ENCODE assay signal across 31 cellular contexts in genomic region chr1:11682799-11683198, GRCh38. TPM values are rescaled to one million over a fixed set of nuclear protein-coding genes. Genes with fewer than 3 reads are reported as not detected.
DNase-seq lines count a peak whose midpoint lies in the region; ATAC-seq and TF ChIP-seq lines count a peak whose summit lies in the region.
"Had no signal": no experiment of that assay in that cellular context is flagged by ENCODE, and none has a peak within 500 bp of the region (broad histone marks: within the 10 kb centered on the region; RNA-seq: fewer than 3 reads in every experiment).

No MANE protein-coding gene starts in this region.

- H3K9me3 ChIP-seq in GM23248 (ENCODE audit: low read depth): no peaks in the 10 kb centered on the region
- H3K9me3 ChIP-seq in Loucy (ENCODE audit: insufficient read depth, low read depth, low read length): no peaks in the 10 kb centered on the region
- H3K9me3 ChIP-seq in endodermal cell (ENCODE audit: control insufficient read depth, low read length): no peaks in the 10 kb centered on the region
- H3K9me3 ChIP-seq: BE2C, lower lobe of right lung, mucosa of descending colon, right lobe of liver, SJCRH30 had no signal

- WGBS in GM23248 (ENCODE audit: low coverage in 1 of 2, low lambda C conversion rate in 2 of 2, missing lambda C conversion rate in 2 of 2), 2 experiments: 47 to 68% methylated on average over 1 of the region's 1 CpG
- 25 to 37% methylated on average over 1 of the region's 1 CpG for WGBS in endodermal cell (ENCODE audit: insufficient coverage in 1 of 2, insufficient read length in 1 of 2), 2 experiments

- H3K36me3 Mint-ChIP-seq in endodermal cell (ENCODE audit: low read depth) (peaks cover 10% of the 10 kb centered on the region), nephron progenitor cell (ENCODE audit: low read depth) (peaks cover 5% of the 10 kb centered on the region)
- H3K36me3 Mint-ChIP-seq: activated naive CD4-positive, alpha-beta T cell treated with anti-CD3 and anti-CD28 coated beads, Interleukin-2, amount 50 U/mL, for 24 hours had no signal

- H3K4me1 ChIP-seq in GM23248 (ENCODE audit: insufficient read depth) (0 out of 2 replicates have a peak, but pooled peaks cover 6% of the 10 kb centered on the region), Loucy (ENCODE audit: insufficient read depth, low read length, poor library complexity, severe bottlenecking) (peaks cover 40% of the 10 kb centered on the region), endodermal cell (ENCODE audit: control insufficient read depth, insufficient read depth, low read length) (no peaks in the 10 kb centered on the region)

- H3K27ac Mint-ChIP-seq in endodermal cell: no peak overlapping the region
- H3K27ac Mint-ChIP-seq in nephron progenitor cell: no peak overlapping the region
- H3K27ac Mint-ChIP-seq: activated CD8-positive, alpha-beta T cell treated with anti-CD3 and anti-CD28 coated beads for 36 hours; activated naive CD4-positive, alpha-beta T cell treated with anti-CD3 and anti-CD28 coated beads, Interleukin-2, amount 50 U/mL, for 24 hours; activated T-helper 17 cell treated with anti-CD3 and anti-CD28 coated beads, Interleukin-2, amount 50 U/mL, for 72 hours had no signal

- H3K27me3 Mint-ChIP-seq in endodermal cell (ENCODE audit: insufficient read depth) (no peaks in the 10 kb centered on the region), nephron progenitor cell (ENCODE audit: low read depth, poor library complexity) (peaks cover 10% of the 10 kb centered on the region)
- H3K27me3 Mint-ChIP-seq: progenitor cell of endocrine pancreas, type B pancreatic cell had no signal

- DNase-seq in GM23248: peak; percentile 31
- DNase-seq in endodermal cell: peak; percentile 74
- no peak for DNase-seq in nephron progenitor cell
- DNase-seq in kidney tubule cell (ENCODE audit: low spot score): no peak
- no peak for DNase-seq in hypothalamus (lab: John Stamatoyannopoulos, UW)
- DNase-seq in NCI-H2171 (lab: John Stamatoyannopoulos, UW): no peak
- DNase-seq: activated CD4-positive, alpha-beta T cell treated with anti-CD3 and anti-CD28 coated beads for 1 hour; activated CD8-positive, alpha-beta T cell treated with anti-CD3 and anti-CD28 coated beads for 36 hours; BE2C; effector memory CD4-positive, alpha-beta T cell; foreskin melanocyte; GF-D8; lower lobe of right lung; mucosa of descending colon; NCI-H1092; NCI-H187 treated with DMSO at 0.1 percent for 48 hours; NCI-H526 treated with DMSO at 0.1 percent for 48 hours; right lobe of liver; SJCRH30; stimulated activated CD4-positive, alpha-beta T cell treated with anti-CD3 and anti-CD28 coated beads, Interleukin-2, amount 100 ng/mL, for 48 hours had no signal

- H3K4me3 ChIP-seq in GM23248 (no peak overlapping the region), Loucy (ENCODE audit: low read length, poor library complexity, severe bottlenecking) (peak overlapping the region; percentile 95), endodermal cell (ENCODE audit: low read length) (no peak overlapping the region)
- H3K4me3 ChIP-seq: cardiac muscle cell, coronary artery, hepatocyte, lower lobe of right lung, mucosa of descending colon, right lobe of liver had no signal

- H3K36me3 ChIP-seq in GM23248 (ENCODE audit: low read depth) (no peaks in the 10 kb centered on the region), Loucy (ENCODE audit: insufficient read depth, low read length) (no peaks in the 10 kb centered on the region), endodermal cell (ENCODE audit: control insufficient read depth, insufficient read depth, low read length) (no peaks in the 10 kb centered on the region)
- H3K36me3 ChIP-seq: BE2C, cardiac muscle cell, lower lobe of right lung, right lobe of liver had no signal

- H2AFZ ChIP-seq in GM23248: no peak overlapping the region
- no peak overlapping the region for H2AFZ ChIP-seq in Loucy (ENCODE audit: low read length)
- H2AFZ ChIP-seq: hepatocyte had no signal

- H3K27me3 ChIP-seq in GM23248 (replicated peaks; ENCODE audit: insufficient read depth): no peaks in the 10 kb centered on the region
- no peaks in the 10 kb centered on the region for H3K27me3 ChIP-seq in Loucy (ENCODE audit: insufficient read depth, low read length, poor library complexity, severe bottlenecking)
- H3K27me3 ChIP-seq in endodermal cell (ENCODE audit: control insufficient read depth, insufficient read depth, low read length, poor library complexity, severe bottlenecking): no peaks in the 10 kb centered on the region
- H3K27me3 ChIP-seq: BE2C, cardiac muscle cell, right lobe of liver, SJCRH30 had no signal

- in situ Hi-C loops in GM23248 (cut with MboI): no loop called here

- H4K20me1 ChIP-seq in GM23248 (ENCODE audit: insufficient read depth): no peaks in the 10 kb centered on the region
- H4K20me1 ChIP-seq in Loucy (ENCODE audit: insufficient read depth, low read length, poor library complexity, severe bottlenecking): peaks cover 7% of the 10 kb centered on the region

- ATAC-seq in HG02885 (IDR thresholded peaks at IDR 0.05; ENCODE audit: poor library complexity, unreplicated experiment): no peak
- ATAC-seq: activated CD8-positive, alpha-beta T cell treated with anti-CD3 and anti-CD28 coated beads for 36 hours; activated T-helper 17 cell treated with anti-CD3 and anti-CD28 coated beads, Interleukin-2, amount 50 U/mL, for 72 hours; HCT116; HepG2; lower lobe of right lung; mucosa of descending colon had no signal

- H3K4me3 Mint-ChIP-seq in endodermal cell: peak overlapping the region; percentile 77
- peak overlapping the region; percentile 32 for H3K4me3 Mint-ChIP-seq in nephron progenitor cell

- no peaks in the 10 kb centered on the region for H3K9me3 Mint-ChIP-seq in endodermal cell
- H3K9me3 Mint-ChIP-seq in nephron progenitor cell: no peaks in the 10 kb centered on the region
- H3K9me3 Mint-ChIP-seq: activated CD8-positive, alpha-beta T cell treated with anti-CD3 and anti-CD28 coated beads for 36 hours; activated naive CD4-positive, alpha-beta T cell treated with anti-CD3 and anti-CD28 coated beads, Interleukin-2, amount 50 U/mL, for 24 hours; activated T-helper 17 cell treated with anti-CD3 and anti-CD28 coated beads, Interleukin-2, amount 50 U/mL, for 72 hours; type B pancreatic cell had no signal

- H3K4me2 ChIP-seq in GM23248 (ENCODE audit: unreplicated experiment): no peak overlapping the region
- H3K4me2 ChIP-seq in Loucy (ENCODE audit: low read depth, low read length, poor library complexity, severe bottlenecking): peak overlapping the region; percentile 91

- H3K4me1 Mint-ChIP-seq in endodermal cell: peaks cover 13% of the 10 kb centered on the region
- H3K4me1 Mint-ChIP-seq in nephron progenitor cell: peaks cover 46% of the 10 kb centered on the region
- H3K4me1 Mint-ChIP-seq: activated T-helper 17 cell treated with anti-CD3 and anti-CD28 coated beads, Interleukin-2, amount 50 U/mL, for 72 hours had no signal

- H3K9me2 ChIP-seq in GM23248 (ENCODE audit: insufficient read depth) (no peaks in the 10 kb centered on the region), Loucy (replicated peaks; ENCODE audit: low read depth, low read length) (no peaks in the 10 kb centered on the region)

- H3K27ac ChIP-seq in GM23248 (no peak overlapping the region), endodermal cell (ENCODE audit: low read depth, low read length) (peak overlapping the region; percentile 64)
- H3K27ac ChIP-seq: cardiac muscle cell, coronary artery, hepatocyte, lower lobe of right lung, right lobe of liver, SJCRH30 had no signal

- no peak for TF ChIP-seq CTCF in Loucy (conservative IDR thresholded peaks at IDR 0.05; ENCODE audit: low read length)
- no peak for TF ChIP-seq CTCF in endodermal cell (conservative IDR thresholded peaks at IDR 0.05)
- no peak for TF ChIP-seq CTCF in nephron progenitor cell (IDR thresholded peaks at IDR 0.05)

- peaks cover 11% of the 10 kb centered on the region; the same call in 1 of the 2 replicates for H3K79me2 ChIP-seq in GM23248 (ENCODE audit: insufficient read depth)
- H3K79me2 ChIP-seq in Loucy (ENCODE audit: insufficient read depth, low read length): peaks cover 82% of the 10 kb centered on the region

- H3F3A ChIP-seq in GM23248 (ENCODE audit: insufficient read depth): peaks cover 7% of the 10 kb centered on the region; the same call in 1 of the 2 replicates
- no peaks in the 10 kb centered on the region for H3F3A ChIP-seq in Loucy (ENCODE audit: low read depth)

- H3K9ac ChIP-seq in GM23248 (no peak overlapping the region), Loucy (ENCODE audit: low read depth, low read length, poor library complexity, severe bottlenecking) (peak overlapping the region; percentile 87), endodermal cell (ENCODE audit: extremely low read depth, low read length, poor library complexity, severe bottlenecking) (no peak overlapping the region)

RNA-seq across cellular contexts. Expression of gene MAD2L2, which starts 1.9 kb away (rescaled TPM):
- 54.5 and 61.2 TPM in 2 replicates for total RNA-seq in GM23248 (2014; rRNA removed; shearing (Covaris generic))
- 67.8 and 70.6 TPM in 2 replicates for polyA plus RNA-seq in GM23248 (2016; fragmentation: Nextera tagmentation; extraction: Ambion mirVana)
- total RNA-seq in endodermal cell: 100 to 1,000 TPM; 128 to 132 TPM
- 153 TPM for polyA plus RNA-seq in endodermal cell (2013, experiment 1 of 2)
- 130 TPM for polyA plus RNA-seq in endodermal cell (2013, experiment 2 of 2)

RNA-seq across cellular contexts. Expression of gene DRAXIN, which starts 8.7 kb away (rescaled TPM):
- 0.11 TPM in 1 of 2 replicates, not detected in the other for total RNA-seq in GM23248 (2014; rRNA removed; shearing (Covaris generic))
- polyA plus RNA-seq in GM23248 (2016; fragmentation: Nextera tagmentation; extraction: Ambion mirVana): 0.04 and 0.06 TPM in 2 replicates
- 1 to 10 TPM; 5.4 to 6.0 TPM for total RNA-seq in endodermal cell
- polyA plus RNA-seq in endodermal cell (2013, experiment 1 of 2): 42.1 TPM
- polyA plus RNA-seq in endodermal cell (2013, experiment 2 of 2): 39.2 TPM
- total RNA-seq: right lobe of liver had no signal
- polyA plus RNA-seq: cardiac muscle cell, hepatocyte, HepG2 had no signal

RNA-seq across cellular contexts. Expression of gene FBXO6, which starts 18.8 kb away (rescaled TPM):
- total RNA-seq in GM23248 (2014; rRNA removed; shearing (Covaris generic)): 9.4 and 10.9 TPM in 2 replicates
- polyA plus RNA-seq in GM23248 (2016; fragmentation: Nextera tagmentation; extraction: Ambion mirVana): 11.8 TPM in 2 replicates
- total RNA-seq in endodermal cell: 1 to 10 TPM; 2.7 to 4.1 TPM
- polyA plus RNA-seq in endodermal cell (2013, experiment 1 of 2): 2.8 TPM
- polyA plus RNA-seq in endodermal cell (2013, experiment 2 of 2): 2.0 TPM
- total RNA-seq: SJCRH30 had no signal

RNA-seq across cellular contexts. Expression of gene FBXO44, which starts 28.1 kb away (rescaled TPM):
- total RNA-seq in GM23248 (2014; rRNA removed; shearing (Covaris generic)): 16.6 and 20.6 TPM in 2 replicates
- polyA plus RNA-seq in GM23248 (2016; fragmentation: Nextera tagmentation; extraction: Ambion mirVana): 17.8 and 19.4 TPM in 2 replicates
- total RNA-seq in endodermal cell: 10 to 100 TPM; 29.1 to 39.1 TPM
- 23.4 TPM for polyA plus RNA-seq in endodermal cell (2013, experiment 1 of 2)
- polyA plus RNA-seq in endodermal cell (2013, experiment 2 of 2): 15.7 TPM
- total RNA-seq: SJCRH30 had no signal

RNA-seq across cellular contexts. Expression of gene FBXO2, which starts 28.6 kb away (rescaled TPM):
- total RNA-seq in GM23248 (2014; rRNA removed; shearing (Covaris generic)): 1.1 and 3.7 TPM in 2 replicates
- 0.32 and 0.54 TPM in 2 replicates for polyA plus RNA-seq in GM23248 (2016; fragmentation: Nextera tagmentation; extraction: Ambion mirVana)
- total RNA-seq in endodermal cell: 10 to 100 TPM; 14.1 to 32.0 TPM
- 6.0 TPM for polyA plus RNA-seq in endodermal cell (2013, experiment 1 of 2)
- 4.3 TPM for polyA plus RNA-seq in endodermal cell (2013, experiment 2 of 2)
- total RNA-seq: SJCRH30 had no signal

Comparison
In these comparisons a context has a peak if more than half of its experiments do, and no peak if none do; other contexts are left out.
1. DNase-seq: peak in GM23248 (single experiment) and endodermal cell (single experiment); none in nephron progenitor cell (single experiment), kidney tubule cell (single experiment), hypothalamus (0 of 51) and NCI-H2171 (single experiment).